ENCODE assay signal across 33 cellular contexts in genomic region chr4:126603210-126603609, GRCh38.
"Had no signal": no experiment of that assay in that cellular context is flagged by ENCODE, and none has a peak within 500 bp of the region (broad histone marks: within the 10 kb centered on the region; RNA-seq: fewer than 3 reads in every experiment).

No MANE protein-coding gene starts in this region.

- H3K4me1 ChIP-seq: adrenal gland, body of pancreas, breast epithelium had no signal

- H3K36me3 Mint-ChIP-seq: activated CD4-positive, alpha-beta memory T cell treated with anti-CD3 and anti-CD28 coated beads for 36 hours; activated naive CD4-positive, alpha-beta T cell treated with anti-CD3 and anti-CD28 coated beads, Interleukin-2, amount 50 U/mL, for 72 hours; activated naive CD8-positive, alpha-beta T cell treated with anti-CD3 and anti-CD28 coated beads for 36 hours had no signal

- H3K27ac Mint-ChIP-seq: activated CD4-positive, alpha-beta memory T cell treated with anti-CD3 and anti-CD28 coated beads for 36 hours; activated CD4-positive, alpha-beta T cell treated with anti-CD3 and anti-CD28 coated beads for 36 hours; activated CD4-positive, alpha-beta T cell treated with anti-CD3 and anti-CD28 coated beads, Interleukin-2, amount 10 ng/mL, durations not matched to agents 7 days and 5 days; activated CD8-positive, alpha-beta T cell treated with anti-CD3 and anti-CD28 coated beads for 36 hours; activated naive CD4-positive, alpha-beta T cell treated with anti-CD3 and anti-CD28 coated beads for 36 hours; activated naive CD4-positive, alpha-beta T cell treated with anti-CD3 and anti-CD28 coated beads, Interleukin-2, amount 50 U/mL, for 72 hours; activated naive CD8-positive, alpha-beta T cell treated with anti-CD3 and anti-CD28 coated beads for 36 hours; activated T-cell treated with anti-CD3 and anti-CD28 coated beads, Interleukin-2, amount 50 U/mL, for 72 hours; activated T-helper 1 cell treated with anti-CD3 and anti-CD28 coated beads, Interleukin-12 subunit alpha, Interleukin-12 subunit beta, Interleukin-2, Interleukin-4 antibody, amounts not matched to agents 30 ng/mL and 10 ng/mL and 1 ng/mL, durations not matched to agents 14 hours and 24 hours and 36 hours; activated T-helper 17 cell treated with anti-CD3 and anti-CD28 coated beads, Interleukin-2, amount 50 U/mL, for 72 hours; T-helper 1 cell treated with Interleukin-12 subunit alpha and Interleukin-12 subunit beta and Interleukin-4 antibody, amounts not matched to agents 30 μg/mL and 1 μg/mL, for 36 hours; T-helper 2 cell treated with Interferon-gamma antibody and Interleukin-4, amounts not matched to agents 5 μg/mL and 100 μg/mL, for 36 hours had no signal

- H3K4me3 Mint-ChIP-seq: activated CD4-positive, alpha-beta memory T cell treated with anti-CD3 and anti-CD28 coated beads for 36 hours; activated CD4-positive, alpha-beta T cell treated with anti-CD3 and anti-CD28 coated beads for 36 hours; activated CD4-positive, alpha-beta T cell treated with anti-CD3 and anti-CD28 coated beads, Interleukin-2, amount 10 ng/mL, durations not matched to agents 7 days and 5 days; activated CD8-positive, alpha-beta T cell treated with anti-CD3 and anti-CD28 coated beads for 36 hours; activated naive CD4-positive, alpha-beta T cell treated with anti-CD3 and anti-CD28 coated beads for 36 hours; activated naive CD8-positive, alpha-beta T cell treated with anti-CD3 and anti-CD28 coated beads for 36 hours; activated T-cell treated with anti-CD3 and anti-CD28 coated beads, Interleukin-2, amount 50 U/mL, for 4 hours; activated T-cell treated with anti-CD3 and anti-CD28 coated beads, Interleukin-2, amount 50 U/mL, for 72 hours; activated T-helper 1 cell treated with anti-CD3 and anti-CD28 coated beads, Interleukin-12 subunit alpha, Interleukin-12 subunit beta, Interleukin-2, Interleukin-4 antibody, amounts not matched to agents 30 ng/mL and 10 ng/mL and 1 ng/mL, durations not matched to agents 14 hours and 24 hours and 36 hours; activated T-helper 17 cell treated with anti-CD3 and anti-CD28 coated beads, Interleukin-2, amount 50 U/mL, for 72 hours; T-helper 1 cell treated with Interleukin-12 subunit alpha and Interleukin-12 subunit beta and Interleukin-4 antibody, amounts not matched to agents 30 μg/mL and 1 μg/mL, for 36 hours; T-helper 2 cell treated with Interferon-gamma antibody and Interleukin-4, amounts not matched to agents 5 μg/mL and 100 μg/mL, for 36 hours had no signal

- H3K4me3 ChIP-seq: adrenal gland, body of pancreas, breast epithelium had no signal

- H3K9me3 Mint-ChIP-seq: activated CD4-positive, alpha-beta memory T cell treated with anti-CD3 and anti-CD28 coated beads for 36 hours; activated CD4-positive, alpha-beta T cell treated with anti-CD3 and anti-CD28 coated beads, Interleukin-2, amount 10 ng/mL, durations not matched to agents 7 days and 5 days; activated CD8-positive, alpha-beta T cell treated with anti-CD3 and anti-CD28 coated beads for 36 hours; activated naive CD8-positive, alpha-beta T cell treated with anti-CD3 and anti-CD28 coated beads for 36 hours; activated T-cell treated with anti-CD3 and anti-CD28 coated beads, Interleukin-2, amount 50 U/mL, for 4 hours; activated T-helper 1 cell treated with anti-CD3 and anti-CD28 coated beads, Interleukin-12 subunit alpha, Interleukin-12 subunit beta, Interleukin-2, Interleukin-4 antibody, amounts not matched to agents 30 ng/mL and 10 ng/mL and 1 ng/mL, durations not matched to agents 14 hours and 24 hours and 36 hours; activated T-helper 17 cell treated with anti-CD3 and anti-CD28 coated beads, Interleukin-2, amount 50 U/mL, for 72 hours; T-helper 1 cell treated with Interleukin-12 subunit alpha and Interleukin-12 subunit beta and Interleukin-4 antibody, amounts not matched to agents 30 μg/mL and 1 μg/mL, for 36 hours; T-helper 2 cell treated with Interferon-gamma antibody and Interleukin-4, amounts not matched to agents 5 μg/mL and 100 μg/mL, for 36 hours had no signal

- DNase-seq: activated CD4-positive, alpha-beta memory T cell treated with anti-CD3 and anti-CD28 coated beads for 36 hours; activated CD4-positive, alpha-beta T cell treated with anti-CD3 and anti-CD28 coated beads for 1 hour; activated CD4-positive, alpha-beta T cell treated with anti-CD3 and anti-CD28 coated beads for 36 hours; activated CD4-positive, alpha-beta T cell treated with anti-CD3 and anti-CD28 coated beads for 48 hours; activated CD4-positive, alpha-beta T cell treated with anti-CD3 and anti-CD28 coated beads, Interleukin-2, amount 10 ng/mL, durations not matched to agents 7 days and 5 days; activated CD4-positive, CD25-positive, alpha-beta regulatory T cell; activated CD8-positive, alpha-beta memory T cell treated with anti-CD3 and anti-CD28 coated beads, Interleukin-2, amount 50 U/mL, for 4 hours; activated CD8-positive, alpha-beta T cell treated with anti-CD3 and anti-CD28 coated beads for 36 hours; activated effector memory CD4-positive, alpha-beta T cell treated with anti-CD3 and anti-CD28 coated beads, Interleukin-2, amount 50 U/mL, for 16 hours; activated gamma-delta T cell treated with Interleukin-2 at 50 U/mL for 16 hours; activated naive CD4-positive, alpha-beta T cell; activated naive CD4-positive, alpha-beta T cell treated with anti-CD3 and anti-CD28 coated beads for 36 hours; activated naive CD4-positive, alpha-beta T cell treated with anti-CD3 and anti-CD28 coated beads, Interleukin-2, amount 50 U/mL, for 16 hours; activated naive CD8-positive, alpha-beta T cell treated with anti-CD3 and anti-CD28 coated beads for 36 hours; activated T-cell treated with anti-CD3 and anti-CD28 coated beads for 4 hours; activated T-cell treated with anti-CD3 and anti-CD28 coated beads, Interleukin-2, amount 50 U/mL, for 1 hour; activated T-cell treated with anti-CD3 and anti-CD28 coated beads, Interleukin-2, amount 50 U/mL, for 4 hours; activated T-cell treated with anti-CD3 and anti-CD28 coated beads, Interleukin-2, amount 50 U/mL, for 72 hours; adrenal gland; amniotic stem cell; aorta; body of pancreas; brain microvascular endothelial cell; central memory CD4-positive, alpha-beta T cell; T-helper 2 cell; T-helper 9 cell had no signal

- H3K4me1 Mint-ChIP-seq: activated CD4-positive, alpha-beta T cell treated with anti-CD3 and anti-CD28 coated beads for 36 hours; activated CD4-positive, alpha-beta T cell treated with anti-CD3 and anti-CD28 coated beads, Interleukin-2, amount 10 ng/mL, durations not matched to agents 7 days and 5 days; activated naive CD8-positive, alpha-beta T cell treated with anti-CD3 and anti-CD28 coated beads for 36 hours; activated T-helper 17 cell treated with anti-CD3 and anti-CD28 coated beads, Interleukin-2, amount 50 U/mL, for 72 hours had no signal

- H3K36me3 ChIP-seq: adrenal gland, brain microvascular endothelial cell, breast epithelium had no signal

- H3K27me3 Mint-ChIP-seq: activated CD4-positive, alpha-beta memory T cell treated with anti-CD3 and anti-CD28 coated beads for 36 hours; activated CD4-positive, alpha-beta T cell treated with anti-CD3 and anti-CD28 coated beads for 36 hours; activated CD4-positive, alpha-beta T cell treated with anti-CD3 and anti-CD28 coated beads, Interleukin-2, amount 10 ng/mL, durations not matched to agents 7 days and 5 days; activated CD8-positive, alpha-beta T cell treated with anti-CD3 and anti-CD28 coated beads for 36 hours; activated naive CD8-positive, alpha-beta T cell treated with anti-CD3 and anti-CD28 coated beads for 36 hours; activated T-helper 17 cell treated with anti-CD3 and anti-CD28 coated beads, Interleukin-2, amount 50 U/mL, for 72 hours had no signal

- H3K9me3 ChIP-seq: adrenal gland, body of pancreas, breast epithelium had no signal

- H3K27me3 ChIP-seq: adrenal gland, body of pancreas, brain microvascular endothelial cell, breast epithelium had no signal

- H3K27ac ChIP-seq: adrenal gland, body of pancreas, brain microvascular endothelial cell, breast epithelium, VCaP had no signal
